23 cellular contexts compared by ENCODE assay signal in the genomic region with DNA sequence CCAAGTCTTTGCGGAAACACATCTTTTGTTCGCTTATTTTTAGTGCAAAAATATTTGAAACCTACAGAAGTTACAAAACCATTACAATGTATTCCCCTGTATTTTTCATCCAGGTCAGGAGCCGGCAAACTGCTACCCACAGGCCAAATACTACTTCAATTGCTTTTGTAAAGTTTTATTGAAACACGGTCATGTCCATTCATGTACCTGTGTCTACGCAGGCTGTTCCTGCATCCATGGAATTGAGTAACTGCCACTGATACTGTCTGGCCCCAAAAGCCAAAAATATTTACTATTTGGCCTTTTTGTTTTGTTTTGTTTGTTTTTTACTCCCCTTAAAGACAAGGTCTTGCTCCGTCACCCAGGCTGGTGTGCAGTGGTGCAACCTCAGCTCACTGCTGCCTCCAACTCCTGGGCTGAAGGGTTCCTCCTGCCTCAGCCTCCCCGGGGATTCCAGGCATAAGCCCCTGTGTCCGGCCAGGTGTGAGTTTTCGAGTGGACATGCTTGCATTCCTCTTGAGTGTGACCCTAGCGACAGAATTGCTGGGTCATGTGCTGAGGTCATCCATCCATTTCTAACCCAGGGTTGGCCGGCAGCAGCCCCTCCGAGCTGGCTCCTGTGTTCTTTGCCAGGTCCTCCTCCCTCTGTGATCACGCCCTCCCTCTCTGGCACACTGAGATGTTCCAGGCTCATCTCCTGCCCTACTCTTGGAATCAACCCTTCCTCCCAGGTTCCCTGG. TPM values are rescaled to one million over a fixed set of nuclear protein-coding genes. Genes with fewer than 3 reads are reported as not detected.
A peak's percentile ranks its signal among the peaks of the same experiment; 100 is the strongest.
DNase-seq lines count a peak whose midpoint lies in the region; ATAC-seq, FAIRE-seq and TF ChIP-seq lines count a peak whose summit lies in the region.
"Had no signal": no experiment of that assay in that cellular context is flagged by ENCODE, and none has a peak within 500 bp of the region (broad histone marks: within the 10 kb centered on the region; RNA-seq: fewer than 3 reads in every experiment).

No MANE protein-coding gene starts in this region.

- ATAC-seq in K562 = no peak; the same call in 2 of the 3 replicates
- ATAC-seq in stimulated activated effector memory CD8-positive, alpha-beta T cell treated with anti-CD3 and anti-CD28 coated beads, Interleukin-12 subunit alpha, Interleukin-12 subunit beta, amount 100 ng/mL, for 72 hours = no peak
- ATAC-seq: A549, Right ventricle myocardium inferior had no signal

- H3K79me2 ChIP-seq in K562 (ENCODE audit: control insufficient read depth, insufficient read depth, low read length) = no peaks in the 10 kb centered on the region

- CTCF ChIA-PET in K562 (lab: Yijun Ruan, JAX; ENCODE audit: low intra/inter-chr PET ratio) = no interaction called here

- DNase-seq in activated T-cell treated with anti-CD3 and anti-CD28 coated beads, Interleukin-2, amount 50 U/mL, for 24 hours = no peak
- DNase-seq in activated T-cell treated with anti-CD3 and anti-CD28 coated beads, Interleukin-2, amount 50 U/mL, for 1 hour = no peak
- peak; percentile 16 for DNase-seq in H7
- no peak for DNase-seq in K562 (ENCODE audit: extremely low read depth in 1 of 4, low spot score in 3 of 4)
- DNase-seq in stimulated activated effector memory CD8-positive, alpha-beta T cell treated with anti-CD3 and anti-CD28 coated beads, Interleukin-12 subunit alpha, Interleukin-12 subunit beta, amount 100 ng/mL, for 72 hours (ENCODE audit: low spot score in 2 of 2) = no peak
- no peak for DNase-seq in SHP77 (lab: John Stamatoyannopoulos, UW)
- DNase-seq in NCI-H774 (lab: John Stamatoyannopoulos, UW) = no peak
- DNase-seq in AG20443 (ENCODE audit: low spot score) = no peak
- DNase-seq: Calu3; CD4-positive, alpha-beta memory T cell; DMS53; GM23248; KG1; MG63; NCI-H1105; NCI-H1694 treated with DMSO at 0.1 percent for 48 hours; NCI-H2107; NCI-H2227 treated with DMSO at 0.1 percent for 48 hours; NCI-H524 had no signal

- peak overlapping the region; percentile 40 for H3K27ac Mint-ChIP-seq in activated T-cell treated with anti-CD3 and anti-CD28 coated beads, Interleukin-2, amount 50 U/mL, for 24 hours
- H3K27ac Mint-ChIP-seq in stimulated activated effector memory CD8-positive, alpha-beta T cell treated with anti-CD3 and anti-CD28 coated beads, Interleukin-12 subunit alpha, Interleukin-12 subunit beta, amount 100 ng/mL, for 72 hours = peak overlapping the region; percentile 45

- no peak overlapping the region for H3K4me2 ChIP-seq in K562 (ENCODE audit: insufficient read depth, low read length)
- H3K4me2 ChIP-seq: A549 had no signal

- FAIRE-seq in K562 (lab: Jason Lieb, UNC) = no peak
- FAIRE-seq: A549 had no signal

- 48% methylated on average over 13 of the region's 13 CpGs for WGBS in K562 (ENCODE audit: insufficient coverage, low coverage, missing lambda C conversion rate)

- peaks cover 7% of the 10 kb centered on the region for H3K36me3 Mint-ChIP-seq in activated T-cell treated with anti-CD3 and anti-CD28 coated beads, Interleukin-2, amount 50 U/mL, for 24 hours (ENCODE audit: low read depth)
- H3K36me3 Mint-ChIP-seq in stimulated activated effector memory CD8-positive, alpha-beta T cell treated with anti-CD3 and anti-CD28 coated beads, Interleukin-12 subunit alpha, Interleukin-12 subunit beta, amount 100 ng/mL, for 72 hours = peaks cover 49% of the 10 kb centered on the region

- H3K9me3 ChIP-seq in K562 (replicated peaks; ENCODE audit: control insufficient read depth, insufficient read depth, low read depth, low read length) = peaks cover under 1% of the 10 kb centered on the region
- H3K9me3 ChIP-seq: A549, MG63 had no signal

- no peaks in the 10 kb centered on the region for H3K27me3 Mint-ChIP-seq in activated T-cell treated with anti-CD3 and anti-CD28 coated beads, Interleukin-2, amount 50 U/mL, for 24 hours
- H3K27me3 Mint-ChIP-seq: CD4-positive, alpha-beta memory T cell had no signal

- H3K9ac ChIP-seq in K562 (ENCODE audit: insufficient read depth in 1 of 2, low read depth in 2 of 2, low read length in 2 of 2) = peak overlapping the region in 1 of 2 experiments; percentile 15; a peak in 3 of 4 replicates
- H3K9ac ChIP-seq: GM23248 had no signal

- TF ChIP-seq EP300 in K562 (IDR thresholded peaks at IDR 0.05; ENCODE audit: low read length) = no peak

- no TSS peak for BruUV-seq in K562 (replicated peaks; lab: Mats Ljungman, UMichigan)

- peaks cover 4 to 15% of the 10 kb centered on the region in 2 experiments; a peak in 3 of 5 replicates for H3K4me1 ChIP-seq in K562 (replicated peaks in 1 of 2; ENCODE audit: control insufficient read depth in 2 of 2, insufficient read depth in 2 of 2, low read length in 2 of 2)

- POLR2A ChIA-PET in K562 (lab: Yijun Ruan, JAX) = no interaction called here

- peaks cover 2% of the 10 kb centered on the region; the same call in 1 of the 2 replicates for H3K27me3 ChIP-seq in H7 (ENCODE audit: control insufficient read depth, insufficient read depth, low read length)
- H3K27me3 ChIP-seq in K562 (ENCODE audit: control insufficient read depth in 2 of 2, insufficient read depth in 2 of 2, low read length in 2 of 2) = no peaks in the 10 kb centered on the region
- H3K27me3 ChIP-seq: MG63 had no signal

- H3K27ac ChIP-seq in K562 (ENCODE audit: extremely low read depth, low read depth, low read length) = peak overlapping the region; percentile 25; the same call in 1 of the 3 replicates
- H3K27ac ChIP-seq: A549, GM23248, SK-N-MC had no signal

- in situ Hi-C loops in K562 (cut with MboI) = no loop called here

- peak overlapping the region; percentile 80 for H2AFZ ChIP-seq in K562 (ENCODE audit: low read depth, low read length)
- H2AFZ ChIP-seq: GM23248 had no signal

- no peak overlapping the region for H3K4me3 Mint-ChIP-seq in activated T-cell treated with anti-CD3 and anti-CD28 coated beads, Interleukin-2, amount 50 U/mL, for 24 hours
- no peak overlapping the region for H3K4me3 Mint-ChIP-seq in stimulated activated effector memory CD8-positive, alpha-beta T cell treated with anti-CD3 and anti-CD28 coated beads, Interleukin-12 subunit alpha, Interleukin-12 subunit beta, amount 100 ng/mL, for 72 hours

- no peak for TF ChIP-seq POLR2A in K562 (conservative IDR thresholded peaks at IDR 0.05)

- H3K9me3 Mint-ChIP-seq in activated T-cell treated with anti-CD3 and anti-CD28 coated beads, Interleukin-2, amount 50 U/mL, for 24 hours = no peaks in the 10 kb centered on the region
- no peaks in the 10 kb centered on the region for H3K9me3 Mint-ChIP-seq in stimulated activated effector memory CD8-positive, alpha-beta T cell treated with anti-CD3 and anti-CD28 coated beads, Interleukin-12 subunit alpha, Interleukin-12 subunit beta, amount 100 ng/mL, for 72 hours
- H3K9me3 Mint-ChIP-seq: CD4-positive, alpha-beta memory T cell had no signal

- H3K36me3 ChIP-seq in H7 (replicated peaks; ENCODE audit: control insufficient read depth, insufficient read depth, low read length) (no peaks in the 10 kb centered on the region), K562 (ENCODE audit: control insufficient read depth, insufficient read depth, low read length) (no peaks in the 10 kb centered on the region)
- H3K36me3 ChIP-seq: MG63 had no signal

- peaks cover 14% of the 10 kb centered on the region for H3K4me1 Mint-ChIP-seq in activated T-cell treated with anti-CD3 and anti-CD28 coated beads, Interleukin-2, amount 50 U/mL, for 24 hours (ENCODE audit: low read depth)
- H3K4me1 Mint-ChIP-seq in stimulated activated effector memory CD8-positive, alpha-beta T cell treated with anti-CD3 and anti-CD28 coated beads, Interleukin-12 subunit alpha, Interleukin-12 subunit beta, amount 100 ng/mL, for 72 hours = peaks cover 15% of the 10 kb centered on the region

- intact Hi-C loops in K562 (cut with micrococcal nuclease) = no loop called here

- no peaks in the 10 kb centered on the region for H4K20me1 ChIP-seq in K562 (replicated peaks; ENCODE audit: control insufficient read depth, insufficient read depth, low read length)

- TF ChIP-seq RAD21 in K562 (CRISPR knock-in tag; conservative IDR thresholded peaks at IDR 0.05 in 1 of 2, IDR thresholded peaks at IDR 0.05 in 1 of 2) = no peak

- H3K4me3 ChIP-seq in H7 (ENCODE audit: insufficient read depth, low read depth, low read length) = no peak overlapping the region
- no peak overlapping the region for H3K4me3 ChIP-seq in K562
- H3K4me3 ChIP-seq: A549, GM23248, MG63, SK-N-MC had no signal

- TF ChIP-seq CTCF in K562 (IDR thresholded peaks at IDR 0.05 in 2 of 3, conservative IDR thresholded peaks at IDR 0.05 in 1 of 3; ENCODE audit: insufficient read depth in 2 of 3, low read depth in 1 of 3, low read length in 3 of 3) = no peak

- H3K9me1 ChIP-seq in K562 (ENCODE audit: control insufficient read depth, insufficient read depth, low read length) = no peaks in the 10 kb centered on the region

RNA-seq across cellular contexts. Expression of gene S1PR4, which starts 10.9 kb away (rescaled TPM):
- not detected in 2 replicates for total RNA-seq in H7 (2014; rRNA removed; shearing (Covaris generic))
- total RNA-seq in K562 (2011; cell fraction: chromatin; rRNA removed; ENCODE audit: low replicate concordance) = not detected in 2 replicates
- total RNA-seq in K562 (2011; cell fraction: nucleolus; rRNA removed) = not detected in 2 replicates
- not detected in 2 replicates for total RNA-seq in K562 (2011; cell fraction: nucleoplasm; rRNA removed)
- total RNA-seq in K562 (2014; rRNA removed) (not detected in 2 replicates), K562 (2014; rRNA removed; fragmentation: Illumina TruSeq; extraction: Trizol) (not detected in 2 replicates), K562 (2015; rRNA removed; fragmentation: Illumina TruSeq; extraction: Trizol) (not detected in 2 replicates), K562 (2021) (0.18 and 0.27 TPM in 2 replicates)
- polyA plus RNA-seq in K562 (2011; rRNA removed) (not detected in 2 replicates), K562 (2014; fragmentation: Illumina TruSeq; extraction: Trizol) (not detected in 2 replicates), K562 (2014; fragmentation: Nextera tagmentation; extraction: Ambion mirVana) (not detected), K562 (2014; rRNA removed) (0.07 TPM in 1 of 2 replicates, not detected in the other)
- 0.04 TPM in 1 of 2 replicates, not detected in the other for polyA plus RNA-seq in K562 (2011; cell fraction: cytosol; rRNA removed)
- 0.08 and 0.53 TPM in 2 replicates for polyA plus RNA-seq in K562 (2011; cell fraction: nucleus; rRNA removed)
- polyA plus RNA-seq in K562 (2012) = not detected in 2 replicates
- polyA minus RNA-seq in K562 (2011; rRNA and poly(A)+ RNA removed) = not detected in 2 replicates
- polyA minus RNA-seq in K562 (2011; cell fraction: cytosol; rRNA and poly(A)+ RNA removed) = not detected in 2 replicates
- 0.13 TPM in 1 of 2 replicates, not detected in the other for polyA minus RNA-seq in K562 (2011; cell fraction: nucleus; rRNA and poly(A)+ RNA removed)
- total RNA-seq: Calu3, G401, GM23248 had no signal
- polyA plus RNA-seq: GM23248 had no signal

RNA-seq across cellular contexts. Expression of gene NCLN, which starts 18.0 kb away (rescaled TPM):
- 68.2 and 82.8 TPM in 2 replicates for total RNA-seq in H7 (2014; rRNA removed; shearing (Covaris generic))
- total RNA-seq in K562 (2011; cell fraction: chromatin; rRNA removed; ENCODE audit: low replicate concordance) = 48.8 and 166 TPM in 2 replicates
- total RNA-seq in K562 (2011; cell fraction: nucleolus; rRNA removed) = 171 and 189 TPM in 2 replicates
- 87.3 and 91.6 TPM in 2 replicates for total RNA-seq in K562 (2011; cell fraction: nucleoplasm; rRNA removed)
- total RNA-seq in K562 (2014; rRNA removed) = 49.3 and 79.1 TPM in 2 replicates
- total RNA-seq in K562 (2014; rRNA removed; fragmentation: Illumina TruSeq; extraction: Trizol) = 11.6 and 20.2 TPM in 2 replicates
- 39.7 and 47.4 TPM in 2 replicates for total RNA-seq in K562 (2015; rRNA removed; fragmentation: Illumina TruSeq; extraction: Trizol)
- total RNA-seq in K562 (2021) = 120 and 126 TPM in 2 replicates
- 39.6 and 55.9 TPM in 2 replicates for polyA plus RNA-seq in K562 (2011; rRNA removed)
- polyA plus RNA-seq in K562 (2011; cell fraction: cytosol; rRNA removed) = 53.3 and 119 TPM in 2 replicates
- 113 and 190 TPM in 2 replicates for polyA plus RNA-seq in K562 (2011; cell fraction: nucleus; rRNA removed)
- polyA plus RNA-seq in K562 (2012) = 69.1 and 86.6 TPM in 2 replicates
- 25.6 and 56.1 TPM in 2 replicates for polyA plus RNA-seq in K562 (2014; fragmentation: Illumina TruSeq; extraction: Trizol)
- polyA plus RNA-seq in K562 (2014; fragmentation: Nextera tagmentation; extraction: Ambion mirVana) = 1 to 10 TPM; 3.8 to 5.9 TPM
- 58.0 and 62.8 TPM in 2 replicates for polyA plus RNA-seq in K562 (2014; rRNA removed)
- polyA minus RNA-seq in K562 (2011; rRNA and poly(A)+ RNA removed) = 11.0 and 30.4 TPM in 2 replicates
- 50.3 and 58.3 TPM in 2 replicates for polyA minus RNA-seq in K562 (2011; cell fraction: cytosol; rRNA and poly(A)+ RNA removed)
- polyA minus RNA-seq in K562 (2011; cell fraction: nucleus; rRNA and poly(A)+ RNA removed) = 23.9 and 31.8 TPM in 2 replicates

RNA-seq across cellular contexts. Expression of gene GNA15, which starts 31.9 kb away (rescaled TPM):
- not detected in 2 replicates for total RNA-seq in H7 (2014; rRNA removed; shearing (Covaris generic))
- 0.35 TPM in 1 of 2 replicates, not detected in the other for total RNA-seq in K562 (2011; cell fraction: chromatin; rRNA removed; ENCODE audit: low replicate concordance)
- total RNA-seq in K562 (2011; cell fraction: nucleolus; rRNA removed) = 0.13 and 0.17 TPM in 2 replicates
- not detected in 2 replicates for total RNA-seq in K562 (2011; cell fraction: nucleoplasm; rRNA removed)
- total RNA-seq in K562 (2014; rRNA removed) (0.09 TPM in 1 of 2 replicates, not detected in the other), K562 (2014; rRNA removed; fragmentation: Illumina TruSeq; extraction: Trizol) (0.07 and 0.13 TPM in 2 replicates), K562 (2015; rRNA removed; fragmentation: Illumina TruSeq; extraction: Trizol) (0.19 and 0.22 TPM in 2 replicates), K562 (2021) (0.13 and 0.24 TPM in 2 replicates)
- polyA plus RNA-seq in K562 (2011; rRNA removed) (0.19 and 0.22 TPM in 2 replicates), K562 (2014; fragmentation: Illumina TruSeq; extraction: Trizol) (0.10 and 0.22 TPM in 2 replicates), K562 (2014; fragmentation: Nextera tagmentation; extraction: Ambion mirVana) (under 1 TPM in 1 of 2 experiments, not detected in 1; 0.03 TPM), K562 (2014; rRNA removed) (0.11 and 0.35 TPM in 2 replicates)
- polyA plus RNA-seq in K562 (2011; cell fraction: cytosol; rRNA removed) = 0.18 and 0.25 TPM in 2 replicates
- polyA plus RNA-seq in K562 (2011; cell fraction: nucleus; rRNA removed) = 0.29 and 0.40 TPM in 2 replicates
- 0.65 and 0.76 TPM in 2 replicates for polyA plus RNA-seq in K562 (2012)
- 0.27 TPM in 1 of 2 replicates, not detected in the other for polyA minus RNA-seq in K562 (2011; rRNA and poly(A)+ RNA removed)
- polyA minus RNA-seq in K562 (2011; cell fraction: cytosol; rRNA and poly(A)+ RNA removed) = not detected in 2 replicates
- polyA minus RNA-seq in K562 (2011; cell fraction: nucleus; rRNA and poly(A)+ RNA removed) = 0.13 TPM in 1 of 2 replicates, not detected in the other
- total RNA-seq: GM23248 had no signal
- polyA plus RNA-seq: GM23248 had no signal

RNA-seq across cellular contexts. Expression of gene CELF5, which starts 56.8 kb away (rescaled TPM):
- total RNA-seq in H7 (2014; rRNA removed; shearing (Covaris generic)) = 1.4 and 2.5 TPM in 2 replicates
- 0.18 and 0.69 TPM in 2 replicates for total RNA-seq in K562 (2011; cell fraction: chromatin; rRNA removed; ENCODE audit: low replicate concordance)
- 0.50 and 0.53 TPM in 2 replicates for total RNA-seq in K562 (2011; cell fraction: nucleolus; rRNA removed)
- total RNA-seq in K562 (2011; cell fraction: nucleoplasm; rRNA removed) = 0.81 and 0.99 TPM in 2 replicates
- 0.05 and 0.73 TPM in 2 replicates for total RNA-seq in K562 (2014; rRNA removed)
- 0.07 and 0.26 TPM in 2 replicates for total RNA-seq in K562 (2014; rRNA removed; fragmentation: Illumina TruSeq; extraction: Trizol)
- total RNA-seq in K562 (2015; rRNA removed; fragmentation: Illumina TruSeq; extraction: Trizol) = 0.36 and 0.41 TPM in 2 replicates
- 0.29 and 0.49 TPM in 2 replicates for total RNA-seq in K562 (2021)
- polyA plus RNA-seq in K562 (2011; rRNA removed) = 0.28 and 0.38 TPM in 2 replicates
- 0.21 and 0.25 TPM in 2 replicates for polyA plus RNA-seq in K562 (2011; cell fraction: cytosol; rRNA removed)
- polyA plus RNA-seq in K562 (2011; cell fraction: nucleus; rRNA removed) = 1.4 and 2.7 TPM in 2 replicates
- polyA plus RNA-seq in K562 (2012) = 0.52 and 0.54 TPM in 2 replicates
- polyA plus RNA-seq in K562 (2014; fragmentation: Illumina TruSeq; extraction: Trizol) = 0.22 and 0.39 TPM in 2 replicates
- under 1 TPM; 0.01 to 0.07 TPM for polyA plus RNA-seq in K562 (2014; fragmentation: Nextera tagmentation; extraction: Ambion mirVana)
- polyA plus RNA-seq in K562 (2014; rRNA removed) = 0.27 and 0.56 TPM in 2 replicates
- polyA minus RNA-seq in K562 (2011; rRNA and poly(A)+ RNA removed) = 0.18 and 0.30 TPM in 2 replicates
- polyA minus RNA-seq in K562 (2011; cell fraction: cytosol; rRNA and poly(A)+ RNA removed) = not detected in 2 replicates
- 0.27 and 0.44 TPM in 2 replicates for polyA minus RNA-seq in K562 (2011; cell fraction: nucleus; rRNA and poly(A)+ RNA removed)
- total RNA-seq: Right ventricle myocardium inferior had no signal
- polyA plus RNA-seq: GM23248 had no signal
